Comparison of ENCODE assay signal across 8 cellular contexts in the genomic region with DNA sequence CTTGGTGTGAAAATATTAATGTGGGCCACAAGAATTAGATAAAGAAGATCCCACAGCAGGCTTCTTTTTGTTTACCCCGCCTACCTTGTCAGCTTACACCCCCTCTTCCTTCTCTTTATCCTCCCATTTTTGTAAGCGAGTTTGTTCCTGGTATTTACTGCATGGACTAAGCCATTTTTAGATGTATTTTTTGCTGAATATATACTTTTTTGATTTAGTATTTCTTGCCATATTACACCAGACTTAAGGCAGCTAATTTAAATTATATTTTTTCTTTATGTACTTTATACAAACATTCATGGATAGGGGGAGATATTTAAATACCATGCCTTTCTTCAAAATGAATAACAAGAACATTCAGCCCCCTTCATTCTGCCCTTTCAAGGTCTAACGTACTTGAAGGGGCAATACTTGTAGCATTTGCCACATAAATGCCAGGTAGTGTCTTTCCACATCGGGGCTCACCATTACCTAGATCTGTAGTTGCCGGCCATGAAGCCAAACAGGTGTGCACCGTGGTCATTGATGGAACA.
A peak's percentile ranks its signal among the peaks of the same experiment; 100 is the strongest.
DNase-seq lines count a peak whose midpoint lies in the region; ATAC-seq and TF ChIP-seq lines count a peak whose summit lies in the region.

No MANE protein-coding gene starts in this region.

- POLR2A ChIA-PET in IMR-90 (lab: Charles Lee; ENCODE audit: unreplicated experiment), result no interaction called here

- peak overlapping the region; percentile 83 for H3K23ac ChIP-seq in IMR-90 (ENCODE audit: low read depth, low read length)

- intact Hi-C loops in IMR-90 (cut with micrococcal nuclease), result loop anchor here (5.0 kb wide), 1 partner anchor 149 kb away; no protein-coding TSS in a partner anchor

- H3K27ac ChIP-seq in IMR-90 (ENCODE audit: insufficient read depth, low read length) (peak overlapping the region; percentile 3), caudate nucleus (ENCODE audit: low read depth, low read length) (peak overlapping the region; percentile 22), muscle layer of duodenum (ENCODE audit: low read length) (peak overlapping the region; percentile 56)

- dilution Hi-C loops in IMR-90 (cut with HindIII; ENCODE audit: low sequenced_read_pairs, unreplicated experiment), result no loop called here

- H2AK9ac ChIP-seq in IMR-90 (replicated peaks; ENCODE audit: low read depth, low read length, poor library complexity), result peak overlapping the region; percentile 38

- no CpG with 5 or more reads among the region's 6 CpGs for WGBS in IMR-90 (ENCODE audit: extremely low coverage in 2 of 2, insufficient read length in 1 of 2), 2 experiments

- no peaks in the 10 kb centered on the region for H3K36me3 ChIP-seq in IMR-90 (ENCODE audit: control insufficient read depth, insufficient read depth, low read length)
- H3K36me3 ChIP-seq in muscle layer of duodenum (ENCODE audit: control insufficient read depth in 1 of 2, insufficient read depth in 2 of 2, low read length in 2 of 2), result no peaks in the 10 kb centered on the region

- no peak for DNase-seq in AG10803 (ENCODE audit: low read depth)
- DNase-seq in IMR-90, result no peak
- DNase-seq in caudate nucleus (lab: John Stamatoyannopoulos, UW), result no peak
- DNase-seq in HUDEP-2 (lab: John Stamatoyannopoulos, UW; ENCODE audit: unreplicated experiment in 76 of 76), result no peak
- DNase-seq in SIG-M5 treated with dmso at 0.1 percent for 504 hours (lab: John Stamatoyannopoulos, UW; ENCODE audit: unreplicated experiment), result no peak
- DNase-seq in cerebellar cortex (ENCODE audit: low spot score), result no peak

- H2BK5ac ChIP-seq in IMR-90 (ENCODE audit: low read depth, low read length, poor library complexity, severe bottlenecking), result no peak overlapping the region

- ATAC-seq in IMR-90 (ENCODE audit: low read depth), result no peak
- ATAC-seq in GM18502 (IDR thresholded peaks at IDR 0.05; ENCODE audit: poor library complexity, unreplicated experiment), result no peak

- peak overlapping the region; percentile 97 for H3K4me2 ChIP-seq in IMR-90 (ENCODE audit: low read depth, low read length)

- H2AFZ ChIP-seq in IMR-90 (replicated peaks; ENCODE audit: low read length, poor library complexity), result peak overlapping the region; percentile 87

- H3K9me3 ChIP-seq in IMR-90 (ENCODE audit: control insufficient read depth, insufficient read depth, low read length), result no peaks in the 10 kb centered on the region
- H3K9me3 ChIP-seq in muscle layer of duodenum (ENCODE audit: control insufficient read depth in 1 of 2, low read length in 2 of 2), result no peaks in the 10 kb centered on the region

- CTCF ChIA-PET in IMR-90 (lab: Yijun Ruan, JAX), result no interaction called here

- no peaks in the 10 kb centered on the region for H4K20me1 ChIP-seq in IMR-90 (ENCODE audit: insufficient read depth, low read length)

- no peaks in the 10 kb centered on the region for H3K27me3 ChIP-seq in IMR-90 (ENCODE audit: control insufficient read depth, insufficient read depth, low read length)
- no peaks in the 10 kb centered on the region for H3K27me3 ChIP-seq in muscle layer of duodenum (ENCODE audit: low read depth, low read length)

- no peak overlapping the region for H2BK15ac ChIP-seq in IMR-90 (ENCODE audit: low read depth, low read length)

- H3K9me1 ChIP-seq in IMR-90 (ENCODE audit: insufficient read depth, low read length), result peaks cover 7% of the 10 kb centered on the region; the same call in 1 of the 2 replicates

- H3K79me1 ChIP-seq in IMR-90 (ENCODE audit: low read depth in 1 of 2, low read length in 2 of 2), result peaks cover 16 to 35% of the 10 kb centered on the region in 2 experiments

- peak overlapping the region; percentile 17 for H2BK120ac ChIP-seq in IMR-90 (ENCODE audit: low read depth, low read length)

- H3K4me1 ChIP-seq in IMR-90 (ENCODE audit: control insufficient read depth, insufficient read depth, low read length), result peaks cover 6% of the 10 kb centered on the region
- peaks cover 5 to 11% of the 10 kb centered on the region in 2 donors for H3K4me1 ChIP-seq in muscle layer of duodenum (ENCODE audit: control insufficient read depth in 1 of 2, insufficient read depth in 2 of 2, low read length in 2 of 2)

- peak overlapping the region; percentile 51 for H3K4ac ChIP-seq in IMR-90 (ENCODE audit: low read depth, low read length)

- 0 out of 2 replicates have a peak overlapping the region, but pooled peaks have one; percentile 20 for H2BK20ac ChIP-seq in IMR-90 (ENCODE audit: low read depth, low read length)

- H2AK5ac ChIP-seq in IMR-90 (ENCODE audit: low read depth, low read length), result 0 out of 2 replicates have a peak overlapping the region, but pooled peaks have one; percentile 47

- no peak for TF ChIP-seq CTCF in AG10803 (conservative IDR thresholded peaks at IDR 0.05; ENCODE audit: low read length)
- TF ChIP-seq CTCF in IMR-90 (conservative IDR thresholded peaks at IDR 0.05; ENCODE audit: low read depth, low read length), result no peak

- H3K18ac ChIP-seq in IMR-90 (ENCODE audit: low read depth, low read length), result peak overlapping the region; percentile 26

- H4K5ac ChIP-seq in IMR-90 (ENCODE audit: low read depth, low read length), result peak overlapping the region; percentile 82

- BruUV-seq in IMR-90 (replicated peaks; lab: Mats Ljungman, UMichigan), result no TSS peak

- no peak for TF ChIP-seq RAD21 in IMR-90 (IDR thresholded peaks at IDR 0.05; ENCODE audit: low read length)

- peak overlapping the region; percentile 63 for H3K4me3 ChIP-seq in AG10803 (ENCODE audit: low read length)
- H3K4me3 ChIP-seq in IMR-90 (ENCODE audit: insufficient read depth, low read depth, low read length), result peak overlapping the region; percentile 54
- H3K4me3 ChIP-seq in muscle layer of duodenum (ENCODE audit: low read depth in 1 of 2, low read length in 2 of 2), result peak overlapping the region; percentile 70 to 89

- no peak for TF ChIP-seq POLR2A in IMR-90 (IDR thresholded peaks at IDR 0.05; ENCODE audit: low read depth, low read length)

- H3K56ac ChIP-seq in IMR-90 (ENCODE audit: extremely low read depth, insufficient read depth, low read length), result peak overlapping the region; percentile 8; the same call in 1 of the 2 replicates

- H4K91ac ChIP-seq in IMR-90 (ENCODE audit: insufficient read depth, low read depth, low read length), result peak overlapping the region; percentile 40; the same call in 1 of the 2 replicates

- no peak overlapping the region; the same call in 1 of the 2 replicates for H3K14ac ChIP-seq in IMR-90 (replicated peaks; ENCODE audit: low read depth, low read length)

- H3K9ac ChIP-seq in IMR-90 (ENCODE audit: low read depth, low read length), result peak overlapping the region; percentile 33

- in situ Hi-C loops in IMR-90 (cut with MboI; ENCODE audit: low sequenced_read_pairs), result no loop called here

- peak overlapping the region; percentile 82 to 83; a peak in 1 of 4 replicates for H4K8ac ChIP-seq in IMR-90 (ENCODE audit: low read depth in 2 of 2, low read length in 2 of 2)

TF ChIP-seq in IMR-90, 13 proteins besides CTCF, POLR2A, EP300 and RAD21:
- TF ChIP-seq NFE2L2 (IDR thresholded peaks at IDR 0.05; ENCODE audit: low read depth, low read length) (no peak), CHD1 (IDR thresholded peaks at IDR 0.05; ENCODE audit: low read depth, low read length) (no peak), MXI1 (IDR thresholded peaks at IDR 0.05; ENCODE audit: borderline replicate concordance, low read depth, low read length) (no peak), SMC3 (IDR thresholded peaks at IDR 0.05; ENCODE audit: low read depth, low read length) (no peak), MAZ (IDR thresholded peaks at IDR 0.05; ENCODE audit: borderline replicate concordance, low read depth, low read length) (no peak), RFX5 (IDR thresholded peaks at IDR 0.05; ENCODE audit: low read depth, low read length) (no peak), FOS (IDR thresholded peaks at IDR 0.05; ENCODE audit: low read depth, low read length) (no peak), RCOR1 (IDR thresholded peaks at IDR 0.05; ENCODE audit: insufficient replicate concordance, low read length) (no peak), MAFK (IDR thresholded peaks at IDR 0.05; ENCODE audit: low read depth, low read length) (no peak), BHLHE40 (IDR thresholded peaks at IDR 0.05; ENCODE audit: low read depth, low read length) (no peak), CEBPB (IDR thresholded peaks at IDR 0.05; ENCODE audit: low read depth, low read length) (no peak)
- TF ChIP-seq, protein P1, sequence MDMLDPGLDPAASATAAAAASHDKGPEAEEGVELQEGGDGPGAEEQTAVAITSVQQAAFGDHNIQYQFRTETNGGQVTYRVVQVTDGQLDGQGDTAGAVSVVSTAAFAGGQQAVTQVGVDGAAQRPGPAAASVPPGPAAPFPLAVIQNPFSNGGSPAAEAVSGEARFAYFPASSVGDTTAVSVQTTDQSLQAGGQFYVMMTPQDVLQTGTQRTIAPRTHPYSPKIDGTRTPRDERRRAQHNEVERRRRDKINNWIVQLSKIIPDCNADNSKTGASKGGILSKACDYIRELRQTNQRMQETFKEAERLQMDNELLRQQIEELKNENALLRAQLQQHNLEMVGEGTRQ (IDR thresholded peaks at IDR 0.05; ENCODE audit: low read depth, low read length), result no peak
- TF ChIP-seq, protein P2, sequence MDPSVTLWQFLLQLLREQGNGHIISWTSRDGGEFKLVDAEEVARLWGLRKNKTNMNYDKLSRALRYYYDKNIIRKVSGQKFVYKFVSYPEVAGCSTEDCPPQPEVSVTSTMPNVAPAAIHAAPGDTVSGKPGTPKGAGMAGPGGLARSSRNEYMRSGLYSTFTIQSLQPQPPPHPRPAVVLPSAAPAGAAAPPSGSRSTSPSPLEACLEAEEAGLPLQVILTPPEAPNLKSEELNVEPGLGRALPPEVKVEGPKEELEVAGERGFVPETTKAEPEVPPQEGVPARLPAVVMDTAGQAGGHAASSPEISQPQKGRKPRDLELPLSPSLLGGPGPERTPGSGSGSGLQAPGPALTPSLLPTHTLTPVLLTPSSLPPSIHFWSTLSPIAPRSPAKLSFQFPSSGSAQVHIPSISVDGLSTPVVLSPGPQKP (IDR thresholded peaks at IDR 0.05; ENCODE audit: borderline replicate concordance, low read depth, low read length), result no peak

Comparison
In these comparisons a context has a peak if more than half of its experiments do, and no peak if none do; other contexts are left out.
1. H3K27ac ChIP-seq: peak in every context shown above with its lines; median percentile 56 in muscle layer of duodenum; 22 in caudate nucleus; 3 in IMR-90.